18 cellular contexts compared by ENCODE assay signal in the genomic region with DNA sequence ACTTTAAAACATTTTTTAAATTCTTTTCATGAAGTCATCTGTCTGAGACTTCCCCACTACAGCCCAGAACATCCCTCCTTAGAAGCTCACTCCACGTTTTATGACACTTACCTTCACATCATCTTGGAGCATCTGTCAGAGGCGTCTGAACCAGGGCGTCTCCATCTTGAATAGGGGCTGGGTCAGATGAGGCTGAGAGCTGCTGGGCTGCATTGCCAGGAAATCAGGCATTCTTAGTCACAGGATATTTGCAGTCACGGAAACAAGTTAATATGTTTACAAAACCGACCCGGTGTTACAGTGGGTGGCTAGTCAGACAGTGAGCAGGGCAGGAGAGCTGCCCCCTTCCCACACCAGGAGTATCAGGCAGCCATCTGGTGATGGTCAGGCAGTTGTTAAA.
DNase-seq lines count a peak whose midpoint lies in the region; ATAC-seq and TF ChIP-seq lines count a peak whose summit lies in the region.
"Had no signal": no experiment of that assay in that cellular context is flagged by ENCODE, and none has a peak within 500 bp of the region (broad histone marks: within the 10 kb centered on the region; RNA-seq: fewer than 3 reads in every experiment).

No MANE protein-coding gene starts in this region.

- H3K27me3 Mint-ChIP-seq in type B pancreatic cell: no peaks in the 10 kb centered on the region
- H3K27me3 Mint-ChIP-seq: activated naive CD4-positive, alpha-beta T cell treated with anti-CD3 and anti-CD28 coated beads, Interleukin-2, amount 50 U/mL, for 24 hours; dendritic cell treated with granulocyte-macrophage colony-stimulating factor and Interleukin-4, amounts not matched to agents 40 ng/mL and 50 ng/mL, for 4 days had no signal

- no peak overlapping the region for H3K4me3 Mint-ChIP-seq in type B pancreatic cell
- H3K4me3 Mint-ChIP-seq: activated naive CD4-positive, alpha-beta T cell treated with anti-CD3 and anti-CD28 coated beads, Interleukin-2, amount 50 U/mL, for 24 hours; dendritic cell treated with granulocyte-macrophage colony-stimulating factor and Interleukin-4, amounts not matched to agents 40 ng/mL and 50 ng/mL, for 4 days had no signal

- no peaks in the 10 kb centered on the region for H3K9me3 Mint-ChIP-seq in type B pancreatic cell
- peaks cover 0 to 3% of the 10 kb centered on the region in 2 donors for H3K9me3 Mint-ChIP-seq in activated naive CD4-positive, alpha-beta T cell treated with anti-CD3 and anti-CD28 coated beads, Interleukin-2, amount 50 U/mL, for 72 hours
- H3K9me3 Mint-ChIP-seq: dendritic cell treated with granulocyte-macrophage colony-stimulating factor and Interleukin-4, amounts not matched to agents 40 ng/mL and 50 ng/mL, for 4 days had no signal

- H3K4me3 ChIP-seq in WI38 (ENCODE audit: low read depth, low read length): peak overlapping the region; percentile 63
- peak overlapping the region in 1 of 2 donors; percentile 2 for H3K4me3 ChIP-seq in foreskin fibroblast (ENCODE audit: low read depth in 1 of 2, low read length in 2 of 2)
- H3K4me3 ChIP-seq in skeletal muscle cell (ENCODE audit: low read depth, low read length): no peak overlapping the region
- H3K4me3 ChIP-seq: GM12878, upper lobe of left lung had no signal

- no peak for ATAC-seq in HG03354 (IDR thresholded peaks at IDR 0.05; ENCODE audit: poor library complexity, severe bottlenecking, unreplicated experiment)
- ATAC-seq in activated naive CD4-positive, alpha-beta T cell treated with anti-CD3 and anti-CD28 coated beads, Interleukin-2, amount 50 U/mL, for 72 hours: no peak
- ATAC-seq: GM12878, left lobe of liver had no signal

- H3K4me1 Mint-ChIP-seq in type B pancreatic cell (ENCODE audit: unreplicated experiment): peaks cover 26% of the 10 kb centered on the region
- H3K4me1 Mint-ChIP-seq: activated naive CD4-positive, alpha-beta T cell treated with anti-CD3 and anti-CD28 coated beads, Interleukin-2, amount 50 U/mL, for 24 hours had no signal

- DNase-seq in NCI-H146 (lab: John Stamatoyannopoulos, UW) (peak; percentile 21), NCI-H146 treated with DMSO at 0.1 percent for 48 hours (lab: John Stamatoyannopoulos, UW; ENCODE audit: unreplicated experiment) (no peak), foreskin fibroblast (peak; percentile 77 to 81), skeletal muscle cell (ENCODE audit: low read depth) (peak; percentile 43), type B pancreatic cell (ENCODE audit: extremely low spot score, unreplicated experiment) (no peak)
- DNase-seq in activated naive CD4-positive, alpha-beta T cell treated with anti-CD3 and anti-CD28 coated beads, Interleukin-2, amount 50 U/mL, for 72 hours (ENCODE audit: low spot score in 2 of 2): no peak
- DNase-seq: activated CD8-positive, alpha-beta memory T cell treated with anti-CD3 and anti-CD28 coated beads for 24 hours; DMS 273 treated with DMSO at 0.1 percent for 48 hours; MM.1S; NCI-H345; T1000 had no signal

- H3K36me3 Mint-ChIP-seq in type B pancreatic cell: no peaks in the 10 kb centered on the region
- no peaks in the 10 kb centered on the region for H3K36me3 Mint-ChIP-seq in activated naive CD4-positive, alpha-beta T cell treated with anti-CD3 and anti-CD28 coated beads, Interleukin-2, amount 50 U/mL, for 72 hours
- H3K36me3 Mint-ChIP-seq: activated naive CD4-positive, alpha-beta T cell treated with anti-CD3 and anti-CD28 coated beads, Interleukin-2, amount 50 U/mL, for 24 hours had no signal

- no peak overlapping the region for H3K27ac Mint-ChIP-seq in type B pancreatic cell
- H3K27ac Mint-ChIP-seq in activated naive CD4-positive, alpha-beta T cell treated with anti-CD3 and anti-CD28 coated beads, Interleukin-2, amount 50 U/mL, for 72 hours: no peak overlapping the region
- H3K27ac Mint-ChIP-seq: activated naive CD4-positive, alpha-beta T cell treated with anti-CD3 and anti-CD28 coated beads, Interleukin-2, amount 50 U/mL, for 24 hours; dendritic cell treated with granulocyte-macrophage colony-stimulating factor and Interleukin-4, amounts not matched to agents 40 ng/mL and 50 ng/mL, for 4 days had no signal

- TF ChIP-seq CTCF in WI38 (IDR thresholded peaks at IDR 0.05; ENCODE audit: low read depth, low read length) (no peak), foreskin fibroblast (IDR thresholded peaks at IDR 0.05; ENCODE audit: low read depth, low read length) (no peak), type B pancreatic cell (conservative IDR thresholded peaks at IDR 0.05) (no peak)

Comparison
In these comparisons a context has a peak if more than half of its experiments do, and no peak if none do; other contexts are left out.
1. DNase-seq: peak in NCI-H146 (single experiment), foreskin fibroblast (2 of 2) and skeletal muscle cell (single experiment); none in NCI-H146 treated with DMSO at 0.1 percent for 48 hours (single experiment), type B pancreatic cell (single experiment) and activated naive CD4-positive, alpha-beta T cell treated with anti-CD3 and anti-CD28 coated beads, Interleukin-2, amount 50 U/mL, for 72 hours (0 of 2).